Comparison of ENCODE assay signal across 11 cellular contexts in the genomic region with DNA sequence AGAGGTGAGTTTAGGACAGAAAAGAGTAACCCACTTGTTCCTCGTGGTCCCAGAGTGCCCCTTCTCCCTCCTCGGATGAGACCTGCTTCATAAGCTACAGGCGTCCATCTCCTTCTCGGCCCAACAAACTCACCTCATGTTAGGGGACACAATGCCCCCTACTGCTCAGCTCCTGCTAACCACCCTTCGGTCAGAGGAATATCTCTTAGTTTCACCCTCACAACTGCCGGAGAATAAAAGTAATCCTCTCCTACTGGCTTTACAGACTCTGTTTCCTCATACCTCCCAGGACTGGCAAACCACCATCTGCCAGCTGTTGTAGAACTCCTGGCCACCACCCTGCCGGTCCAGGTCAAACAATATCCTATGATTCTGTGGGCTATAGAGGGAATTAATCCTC. TPM values are rescaled to one million over a fixed set of nuclear protein-coding genes. Genes with fewer than 3 reads are reported as not detected.
DNase-seq lines count a peak whose midpoint lies in the region; ATAC-seq and TF ChIP-seq lines count a peak whose summit lies in the region.
"Had no signal": no experiment of that assay in that cellular context is flagged by ENCODE, and none has a peak within 500 bp of the region (broad histone marks: within the 10 kb centered on the region; RNA-seq: fewer than 3 reads in every experiment).

No MANE protein-coding gene starts in this region.

- H3K4me1 Mint-ChIP-seq in chondrocyte (ENCODE audit: low read depth) (peaks cover 21% of the 10 kb centered on the region), nephron progenitor cell (peaks cover 57% of the 10 kb centered on the region)

- no peaks in the 10 kb centered on the region for H3K9me3 Mint-ChIP-seq in chondrocyte (ENCODE audit: low read depth)
- H3K9me3 Mint-ChIP-seq in nephron progenitor cell = no peaks in the 10 kb centered on the region
- H3K9me3 Mint-ChIP-seq: dendritic cell treated with granulocyte-macrophage colony-stimulating factor and Interleukin-4, amounts not matched to agents 40 ng/mL and 50 ng/mL, for 4 days had no signal

- H3K27ac Mint-ChIP-seq in chondrocyte (ENCODE audit: unreplicated experiment) (no peak overlapping the region), nephron progenitor cell (no peak overlapping the region)
- H3K27ac Mint-ChIP-seq: dendritic cell treated with granulocyte-macrophage colony-stimulating factor and Interleukin-4, amounts not matched to agents 40 ng/mL and 50 ng/mL, for 4 days had no signal

- H2AFZ ChIP-seq in Loucy (ENCODE audit: low read length) = no peak overlapping the region

- peak; percentile 42 for DNase-seq in D341Med (ENCODE audit: low spot score)
- DNase-seq in chondrocyte (ENCODE audit: low spot score) = no peak
- peak; percentile 23 for DNase-seq in nephron progenitor cell
- DNase-seq in NCI-H1417 (lab: John Stamatoyannopoulos, UW) = no peak
- no peak for DNase-seq in GM19240 (ENCODE audit: insufficient read length, low spot score)
- no peak for DNase-seq in SK-N-DZ (ENCODE audit: low spot score)
- DNase-seq: heart right ventricle; stimulated activated CD4-positive, alpha-beta T cell treated with anti-CD3 and anti-CD28 coated beads, Interleukin-4, amount 100 ng/mL, for 4 hours had no signal

- no peaks in the 10 kb centered on the region for H3K36me3 ChIP-seq in Loucy (ENCODE audit: insufficient read depth, low read length)
- H3K36me3 ChIP-seq: heart right ventricle had no signal

- no peaks in the 10 kb centered on the region for H3K27me3 ChIP-seq in Loucy (ENCODE audit: insufficient read depth, low read length, poor library complexity, severe bottlenecking)
- H3K27me3 ChIP-seq: heart right ventricle had no signal

- no peaks in the 10 kb centered on the region for H3K9me2 ChIP-seq in Loucy (replicated peaks; ENCODE audit: low read depth, low read length)

- H3K9ac ChIP-seq in Loucy (ENCODE audit: low read depth, low read length, poor library complexity, severe bottlenecking) = no peak overlapping the region

- H3K36me3 Mint-ChIP-seq in chondrocyte (ENCODE audit: low read depth) (no peaks in the 10 kb centered on the region), nephron progenitor cell (ENCODE audit: low read depth) (no peaks in the 10 kb centered on the region)

- H3K4me2 ChIP-seq in Loucy (ENCODE audit: low read depth, low read length, poor library complexity, severe bottlenecking) = no peak overlapping the region

- H3F3A ChIP-seq in Loucy (ENCODE audit: low read depth) = no peaks in the 10 kb centered on the region

- H3K4me3 ChIP-seq in Loucy (ENCODE audit: low read length, poor library complexity, severe bottlenecking) = no peak overlapping the region
- H3K4me3 ChIP-seq: heart right ventricle had no signal

- no peaks in the 10 kb centered on the region for H3K79me2 ChIP-seq in Loucy (ENCODE audit: insufficient read depth, low read length)

- H3K4me3 Mint-ChIP-seq in chondrocyte (ENCODE audit: unreplicated experiment) (no peak overlapping the region), nephron progenitor cell (no peak overlapping the region)
- H3K4me3 Mint-ChIP-seq: dendritic cell treated with granulocyte-macrophage colony-stimulating factor and Interleukin-4, amounts not matched to agents 40 ng/mL and 50 ng/mL, for 4 days had no signal

- H3K9me3 ChIP-seq in Loucy (ENCODE audit: insufficient read depth, low read depth, low read length) = no peaks in the 10 kb centered on the region
- H3K9me3 ChIP-seq: heart right ventricle had no signal

- peaks cover 5% of the 10 kb centered on the region for H3K4me1 ChIP-seq in Loucy (ENCODE audit: insufficient read depth, low read length, poor library complexity, severe bottlenecking)

- TF ChIP-seq CTCF in Loucy (conservative IDR thresholded peaks at IDR 0.05; ENCODE audit: low read length) = peak; percentile 35
- TF ChIP-seq CTCF in chondrocyte (IDR thresholded peaks at IDR 0.05) = peak; percentile 71
- peak; percentile 43 for TF ChIP-seq CTCF in nephron progenitor cell (IDR thresholded peaks at IDR 0.05)

- ATAC-seq in GM18907 (IDR thresholded peaks at IDR 0.05; ENCODE audit: unreplicated experiment) = no peak
- ATAC-seq: heart right ventricle had no signal

- H4K20me1 ChIP-seq in Loucy (ENCODE audit: insufficient read depth, low read length, poor library complexity, severe bottlenecking) = no peaks in the 10 kb centered on the region

- H3K27me3 Mint-ChIP-seq in chondrocyte (ENCODE audit: low read depth) (peaks cover 20% of the 10 kb centered on the region), nephron progenitor cell (ENCODE audit: low read depth, poor library complexity) (peaks cover 7% of the 10 kb centered on the region)

RNA-seq across cellular contexts. Expression of a gene that starts 3.2 kb away (rescaled TPM):
- total RNA-seq in chondrocyte = not detected in 3 replicates
- not detected in 2 replicates for polyA plus RNA-seq in SK-N-DZ (2014; cell fraction: cytosol; rRNA removed)
- not detected in 2 replicates for polyA plus RNA-seq in SK-N-DZ (2014; cell fraction: nucleus; rRNA removed)
- total RNA-seq: heart right ventricle had no signal
- polyA plus RNA-seq: heart right ventricle had no signal

RNA-seq across cellular contexts. Expression of a gene that starts 24.7 kb away (rescaled TPM):
- not detected in 3 replicates for total RNA-seq in chondrocyte
- polyA plus RNA-seq in SK-N-DZ (2014; cell fraction: cytosol; rRNA removed) = not detected in 2 replicates
- 0.09 TPM in 1 of 2 replicates, not detected in the other for polyA plus RNA-seq in SK-N-DZ (2014; cell fraction: nucleus; rRNA removed)

Comparison
In these comparisons a context has a peak if more than half of its experiments do, and no peak if none do; other contexts are left out.
1. DNase-seq: peak in D341Med (single experiment) and nephron progenitor cell (single experiment); none in chondrocyte (single experiment), NCI-H1417 (0 of 3), GM19240 (single experiment) and SK-N-DZ (single experiment).
2. Peak in every context shown above with its lines, with median percentiles within 50 percentile points of each other: CTCF ChIP-seq.